ENCODE assay signal across 6 cellular contexts in genomic region chr5:112443932-112444331, GRCh38. TPM values are rescaled to one million over a fixed set of nuclear protein-coding genes. Genes with fewer than 3 reads are reported as not detected.
DNase-seq lines count a peak whose midpoint lies in the region; ATAC-seq and TF ChIP-seq lines count a peak whose summit lies in the region.
"Not testable (repeated sequence)": the region's sequence is repeated elsewhere in the genome, so short reads cannot be mapped to it uniquely, and the experiment has no call there.
"Had no signal": no experiment of that assay in that cellular context is flagged by ENCODE, and none has a peak within 500 bp of the region (broad histone marks: within the 10 kb centered on the region; RNA-seq: fewer than 3 reads in every experiment).

No MANE protein-coding gene starts in this region.

- H3K9me3 ChIP-seq in OCI-LY3 (ENCODE audit: insufficient read depth, low read length), result not testable (repeated sequence)

- not testable (repeated sequence) for H3K36me3 Mint-ChIP-seq in chondrocyte (ENCODE audit: low read depth); neural crest cell (ENCODE audit: low read depth)

- not testable (repeated sequence) for H3K79me2 ChIP-seq in OCI-LY3 (ENCODE audit: low read length)

- intact Hi-C loops in Right ventricle myocardium inferior (cut with DNase I), result not testable (repeated sequence)

- H3K27me3 Mint-ChIP-seq in chondrocyte (ENCODE audit: low read depth), result not testable (repeated sequence)
- peaks cover 11% of the 10 kb centered on the region for H3K27me3 Mint-ChIP-seq in neural crest cell (ENCODE audit: low read depth)

- H3K9ac ChIP-seq in OCI-LY3 (ENCODE audit: low read length), result not testable (repeated sequence)

- not testable (repeated sequence) for H3K4me3 ChIP-seq in OCI-LY3 (ENCODE audit: low read length)

- H3K27ac ChIP-seq in OCI-LY3 (ENCODE audit: low read length), result not testable (repeated sequence)

- H3K4me3 Mint-ChIP-seq in chondrocyte (ENCODE audit: unreplicated experiment); neural crest cell: not testable (repeated sequence)

- peak overlapping the region; percentile 54 for H3K4me2 ChIP-seq in OCI-LY3 (ENCODE audit: low read length)

- not testable (repeated sequence) for H2AFZ ChIP-seq in OCI-LY3 (ENCODE audit: low read depth, low read length)

- not testable (repeated sequence) for H3K27me3 ChIP-seq in OCI-LY3 (ENCODE audit: low read depth, low read length)

- not testable (repeated sequence) for ATAC-seq in Right ventricle myocardium inferior

- not testable (repeated sequence) for H3K27ac Mint-ChIP-seq in chondrocyte (ENCODE audit: unreplicated experiment)
- H3K27ac Mint-ChIP-seq in neural crest cell (ENCODE audit: unreplicated experiment), result peak overlapping the region; percentile 52

- H3K4me1 ChIP-seq in OCI-LY3 (ENCODE audit: low read length), result peaks cover 16% of the 10 kb centered on the region

- TF ChIP-seq CTCF in OCI-LY3 (IDR thresholded peaks at IDR 0.05; ENCODE audit: low read depth, low read length); chondrocyte (IDR thresholded peaks at IDR 0.05); neural crest cell (conservative IDR thresholded peaks at IDR 0.05): not testable (repeated sequence)

- DNase-seq in chondrocyte (ENCODE audit: low spot score), result peak; percentile 71
- peak; percentile 30 for DNase-seq in Right ventricle myocardium inferior (ENCODE audit: missing footprints)
- DNase-seq in neural crest cell (ENCODE audit: low read depth, low spot score), result not testable (repeated sequence)

- H3K9me3 Mint-ChIP-seq in chondrocyte (ENCODE audit: low read depth), result peaks cover 12% of the 10 kb centered on the region
- H3K9me3 Mint-ChIP-seq in neural crest cell, result peaks cover 14% of the 10 kb centered on the region

- H3K36me3 ChIP-seq in OCI-LY3 (replicated peaks; ENCODE audit: low read depth, low read length), result not testable (repeated sequence)

- H4K20me1 ChIP-seq in OCI-LY3 (ENCODE audit: insufficient read depth, low read length), result not testable (repeated sequence)

- not testable (repeated sequence) for H3K4me1 Mint-ChIP-seq in chondrocyte (ENCODE audit: low read depth); neural crest cell

RNA-seq across cellular contexts. Expression of gene EPB41L4A, which starts 24.9 kb away (rescaled TPM):
- total RNA-seq in chondrocyte (2.5 to 3.9 TPM (median 3.5 TPM) in 3 replicates), Right ventricle myocardium inferior (21.5 TPM), neural crest cell (10.8 and 12.4 TPM in 2 replicates)
- total RNA-seq: A673; CD4-positive, CD25-positive, alpha-beta regulatory T cell had no signal
